In the genomic region with DNA sequence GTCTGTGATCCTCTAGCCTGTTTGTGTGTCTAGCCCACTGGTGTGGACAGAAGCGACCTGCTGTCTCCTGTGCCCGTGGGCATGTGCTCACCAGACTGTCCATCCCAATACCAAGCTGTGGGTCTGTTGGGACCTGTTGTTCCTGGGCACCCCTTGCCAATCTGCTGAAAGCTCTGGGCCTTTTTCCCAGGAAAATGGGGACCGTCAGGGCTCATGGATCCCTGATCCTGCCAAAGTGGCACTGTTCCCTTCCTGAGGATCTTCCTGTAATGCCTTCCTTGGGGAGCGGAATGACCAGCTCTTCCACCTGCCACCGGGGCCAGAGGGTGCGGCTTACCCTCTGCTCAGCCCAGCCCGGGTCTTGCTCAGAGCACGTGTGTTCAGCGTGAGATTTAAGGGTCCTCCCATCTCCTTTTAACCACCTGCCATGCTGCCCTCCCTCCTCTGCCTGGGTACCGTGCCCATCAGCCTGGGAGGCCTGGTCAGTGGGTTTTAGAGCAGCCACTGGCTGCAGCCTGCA, we compare ENCODE assay signal across 9 cellular contexts. TPM values are rescaled to one million over a fixed set of nuclear protein-coding genes. Genes with fewer than 3 reads are reported as not detected.
A peak's percentile ranks its signal among the peaks of the same experiment; 100 is the strongest.
DNase-seq lines count a peak whose midpoint lies in the region; ATAC-seq, FAIRE-seq and TF ChIP-seq lines count a peak whose summit lies in the region.
"Had no signal": no experiment of that assay in that cellular context is flagged by ENCODE, and none has a peak within 500 bp of the region (broad histone marks: within the 10 kb centered on the region; RNA-seq: fewer than 3 reads in every experiment).

No MANE protein-coding gene starts in this region.

- no peaks in the 10 kb centered on the region for H3K9me3 Mint-ChIP-seq in activated T-cell treated with anti-CD3 and anti-CD28 coated beads, Interleukin-2, amount 50 U/mL, for 24 hours

- peak overlapping the region; percentile 33 for H3K27ac ChIP-seq in HepG2 (ENCODE audit: extremely low read length, insufficient read depth, low read length)
- H3K27ac ChIP-seq in tibial nerve, result peak overlapping the region; percentile 76 to 96 (median 86)

- CTCF ChIA-PET in HepG2 (lab: Yijun Ruan, JAX; ENCODE audit: low intra/inter-chr PET ratio, low total read pairs), result no interaction called here

- H3K9ac ChIP-seq in adipocyte (ENCODE audit: low read length) (peak overlapping the region; percentile 8), HepG2 (ENCODE audit: insufficient read depth, low read depth, low read length) (peak overlapping the region; percentile 16; the same call in 1 of the 2 replicates)

- no peaks in the 10 kb centered on the region for H3K9me3 ChIP-seq in adipocyte (ENCODE audit: control insufficient read depth, low read length)
- H3K9me3 ChIP-seq in HepG2 (ENCODE audit: low read length), result no peaks in the 10 kb centered on the region
- no peaks in the 10 kb centered on the region for H3K9me3 ChIP-seq in tibial nerve

- no peaks in the 10 kb centered on the region for H3K79me2 ChIP-seq in HepG2 (ENCODE audit: insufficient read depth, low read length)

- TF ChIP-seq RAD21 in HepG2 (CRISPR knock-in tag; IDR thresholded peaks at IDR 0.05), result no peak

- no peak for ATAC-seq in HepG2
- ATAC-seq in GM19467 (IDR thresholded peaks at IDR 0.05; ENCODE audit: unreplicated experiment), result no peak

- peak overlapping the region; percentile 93 for H3K27ac Mint-ChIP-seq in activated T-cell treated with anti-CD3 and anti-CD28 coated beads, Interleukin-2, amount 50 U/mL, for 24 hours

- no peak for FAIRE-seq in HepG2 (lab: Jason Lieb, UNC)
- FAIRE-seq: endothelial cell of umbilical vein had no signal

- no peaks in the 10 kb centered on the region for H4K20me1 ChIP-seq in HepG2 (ENCODE audit: insufficient read depth, low read length)

- TF ChIP-seq EP300 in HepG2 (IDR thresholded peaks at IDR 0.05; ENCODE audit: low read depth in 2 of 2, low read length in 2 of 2) (no peak), HepG2 (CRISPR knock-in tag; IDR thresholded peaks at IDR 0.05; ENCODE audit: borderline replicate concordance) (no peak), tibial nerve (IDR thresholded peaks at IDR 0.05) (no peak)

- H3K4me3 Mint-ChIP-seq in activated T-cell treated with anti-CD3 and anti-CD28 coated beads, Interleukin-2, amount 50 U/mL, for 24 hours, result peak overlapping the region; percentile 55

- intact Hi-C loops in HepG2 (cut with micrococcal nuclease; ENCODE audit: unreplicated experiment), result no loop called here

- no peak overlapping the region for H3K4me2 ChIP-seq in HepG2 (ENCODE audit: low read depth, low read length)

- H2AFZ ChIP-seq in HepG2 (ENCODE audit: low read length), result no peak overlapping the region

- in situ Hi-C loops in HepG2 (cut with HindIII; ENCODE audit: extremely low pct_ligation_motif_present, low pct_unique_long_range_greater_than_20kb), result no loop called here

- H3K4me1 Mint-ChIP-seq in activated T-cell treated with anti-CD3 and anti-CD28 coated beads, Interleukin-2, amount 50 U/mL, for 24 hours (ENCODE audit: low read depth), result peaks cover 66% of the 10 kb centered on the region

- H3K4me1 ChIP-seq in adipocyte (ENCODE audit: control insufficient read depth, insufficient read depth, low read length) (peaks cover 53% of the 10 kb centered on the region), HepG2 (ENCODE audit: insufficient read depth, low read length) (peaks cover 49% of the 10 kb centered on the region), tibial nerve (peaks cover 0 to 97% (median 65%) of the 10 kb centered on the region in 4 donors)

- H3K27me3 Mint-ChIP-seq in activated T-cell treated with anti-CD3 and anti-CD28 coated beads, Interleukin-2, amount 50 U/mL, for 24 hours, result peaks cover 7% of the 10 kb centered on the region

- POLR2A ChIA-PET in HepG2 (lab: Yijun Ruan, JAX), result interaction anchor here (1.0 to 2.4 kb wide), 7 partner anchors 11 to 105 kb away, joined by 3 to 19 read pairs (median 4); partner anchors contain the start of gene CHMP6

- H3K4me3 ChIP-seq in adipocyte (ENCODE audit: low read length) (no peak overlapping the region), HepG2 (replicated peaks in 1 of 3; ENCODE audit: insufficient read depth in 1 of 3, low read depth in 2 of 3, low read length in 3 of 3) (no peak overlapping the region), tibial nerve (no peak overlapping the region)

- TF ChIP-seq CTCF in HepG2 (CRISPR knock-in tag; IDR thresholded peaks at IDR 0.05), result no peak
- no peak for TF ChIP-seq CTCF in tibial nerve (IDR thresholded peaks at IDR 0.05)

- no peaks in the 10 kb centered on the region for H3K36me3 ChIP-seq in adipocyte (ENCODE audit: control insufficient read depth, insufficient read depth, low read length, severe bottlenecking)
- 0 out of 5 replicates have a peak, but pooled peaks cover 0 to under 1% of the 10 kb centered on the region in 2 experiments for H3K36me3 ChIP-seq in HepG2 (replicated peaks in 1 of 2; ENCODE audit: control insufficient read depth in 1 of 2, insufficient read depth in 2 of 2, low read length in 2 of 2)
- H3K36me3 ChIP-seq in tibial nerve, result peaks cover 0 to 2% (median 0%) of the 10 kb centered on the region in 3 donors

- peak; percentile 40 for DNase-seq in activated T-cell treated with anti-CD3 and anti-CD28 coated beads, Interleukin-2, amount 50 U/mL, for 24 hours
- no peak for DNase-seq in activated T-cell treated with anti-CD3 and anti-CD28 coated beads, Interleukin-2, amount 50 U/mL, for 1 hour
- DNase-seq in adipocyte (ENCODE audit: low read depth), result no peak
- DNase-seq in HepG2 (ENCODE audit: low spot score), result no peak
- DNase-seq in tibial nerve (ENCODE audit: low spot score in 2 of 2), result no peak
- no peak for DNase-seq in SW 1271 (lab: John Stamatoyannopoulos, UW)
- DNase-seq in activated effector memory CD4-positive, alpha-beta T cell treated with Interleukin-2 at 50 U/mL for 16 hours, result no peak

- no peaks in the 10 kb centered on the region for H3K36me3 Mint-ChIP-seq in activated T-cell treated with anti-CD3 and anti-CD28 coated beads, Interleukin-2, amount 50 U/mL, for 24 hours (ENCODE audit: low read depth)

- no peak for TF ChIP-seq POLR2A in HepG2 (IDR thresholded peaks at IDR 0.05; ENCODE audit: insufficient read depth in 1 of 2, low read depth in 2 of 2, low read length in 2 of 2)
- TF ChIP-seq POLR2A in tibial nerve (IDR thresholded peaks at IDR 0.05), result no peak

- WGBS in HepG2 (ENCODE audit: low lambda C conversion rate), result 82% methylated on average over 8 of the region's 10 CpGs
- 71 to 72% methylated on average over 9 to 10 of the region's 10 CpGs for WGBS in tibial nerve, 2 donors

- no TSS peak for BruUV-seq in HepG2 (replicated peaks; lab: Mats Ljungman, UMichigan)

- H3K27me3 ChIP-seq in adipocyte (replicated peaks; ENCODE audit: control insufficient read depth, insufficient read depth, low read length), result no peaks in the 10 kb centered on the region
- no peaks in the 10 kb centered on the region for H3K27me3 ChIP-seq in HepG2 (ENCODE audit: control insufficient read depth in 1 of 2, insufficient read depth in 2 of 2, low read length in 2 of 2)
- H3K27me3 ChIP-seq in tibial nerve, result no peaks in the 10 kb centered on the region

TF ChIP-seq in HepG2, 621 proteins besides CTCF, POLR2A, EP300 and RAD21 (continues in another document):
- TF ChIP-seq MLLT10 (CRISPR knock-in tag; IDR thresholded peaks at IDR 0.05), result no peak
- TF ChIP-seq ZFX (CRISPR knock-in tag; IDR thresholded peaks at IDR 0.05; ENCODE audit: low read depth), result 0 out of 2 replicates have a peak, but pooled peaks have one; percentile 3
- TF ChIP-seq MED1 (CRISPR knock-in tag; IDR thresholded peaks at IDR 0.05), result no peak
- TF ChIP-seq CBFB (CRISPR knock-in tag; IDR thresholded peaks at IDR 0.05), result no peak

RNA-seq across cellular contexts. Expression of gene BAIAP2, which starts 59.3 kb away (rescaled TPM):
- 16.3 and 22.5 TPM in 2 replicates for total RNA-seq in HepG2 (2016; rRNA removed; fragmentation: Illumina TruSeq; extraction: Trizol)
- total RNA-seq in HepG2 (2016; cell fraction: cytosol; rRNA removed; fragmentation: Illumina TruSeq; extraction: Trizol; ENCODE audit: low read depth), result 8.5 and 9.9 TPM in 2 replicates
- total RNA-seq in HepG2 (2016; cell fraction: insoluble cytoplasmic fraction; rRNA removed; fragmentation: Illumina TruSeq; extraction: Trizol), result 15.1 and 19.9 TPM in 2 replicates
- total RNA-seq in HepG2 (2016; cell fraction: membrane; rRNA removed; fragmentation: Illumina TruSeq; extraction: Trizol), result 11.6 and 11.8 TPM in 2 replicates
- 15.9 and 21.1 TPM in 2 replicates for total RNA-seq in HepG2 (2016; cell fraction: nucleus; rRNA removed; fragmentation: Illumina TruSeq; extraction: Trizol)
- polyA plus RNA-seq in HepG2 (2011; rRNA removed), result 24.0 and 29.8 TPM in 2 replicates
- 14.8 and 22.5 TPM in 2 replicates for polyA plus RNA-seq in HepG2 (2011; cell fraction: cytosol; rRNA removed)
- 101 and 122 TPM in 2 replicates for polyA plus RNA-seq in HepG2 (2011; cell fraction: nucleus; rRNA removed)
- 34.4 and 34.9 TPM in 2 replicates for polyA plus RNA-seq in HepG2 (2012)
- polyA plus RNA-seq in HepG2 (2016; cell fraction: cytosol; fragmentation: Illumina TruSeq; extraction: Trizol; ENCODE audit: low read depth), result 3.9 and 4.4 TPM in 2 replicates
- polyA plus RNA-seq in HepG2 (2016; cell fraction: insoluble cytoplasmic fraction; fragmentation: Illumina TruSeq; extraction: Trizol; ENCODE audit: low read depth), result 14.7 and 22.4 TPM in 2 replicates
- polyA plus RNA-seq in HepG2 (2016; cell fraction: membrane; fragmentation: Illumina TruSeq; extraction: Trizol; ENCODE audit: low read depth), result 6.8 and 8.2 TPM in 2 replicates
- 38.9 and 40.0 TPM in 2 replicates for polyA plus RNA-seq in HepG2 (2016; cell fraction: nucleus; fragmentation: Illumina TruSeq; extraction: Trizol; ENCODE audit: insufficient read depth, low read depth)
- 6.9 and 34.6 TPM in 2 replicates for polyA minus RNA-seq in HepG2 (2011; rRNA and poly(A)+ RNA removed; ENCODE audit: low replicate concordance)
- polyA minus RNA-seq in HepG2 (2011; cell fraction: cytosol; rRNA and poly(A)+ RNA removed), result 19.5 and 20.5 TPM in 2 replicates
- 51.2 and 56.7 TPM in 2 replicates for polyA minus RNA-seq in HepG2 (2011; cell fraction: nucleus; rRNA and poly(A)+ RNA removed)
- total RNA-seq in tibial nerve, result 10 to 100 TPM; 49.5 to 81.2 (median 66.9) TPM
